Comparison of ENCODE assay signal across 8 cellular contexts in genomic region chr6:42984924-42985475, GRCh38. TPM values are rescaled to one million over a fixed set of nuclear protein-coding genes. Genes with fewer than 3 reads are reported as not detected.
DNase-seq lines count a peak whose midpoint lies in the region; ATAC-seq and TF ChIP-seq lines count a peak whose summit lies in the region.

No MANE protein-coding gene starts in this region.

- H3K36me3 Mint-ChIP-seq in chondrocyte (ENCODE audit: low read depth), result peaks cover 5% of the 10 kb centered on the region

- no peak for TF ChIP-seq CTCF in chondrocyte (IDR thresholded peaks at IDR 0.05)
- no peak for TF ChIP-seq CTCF in vagina (IDR thresholded peaks at IDR 0.05)

- H3K27me3 ChIP-seq in vagina, result no peaks in the 10 kb centered on the region

- H3K9ac ChIP-seq in ES-I3 (ENCODE audit: low read depth, low read length), result peak overlapping the region; percentile 71

- H3K27ac ChIP-seq in mesodermal cell (ENCODE audit: low read depth, low read length, severe bottlenecking), result peak overlapping the region; percentile 57
- H3K27ac ChIP-seq in vagina, result peak overlapping the region; percentile 90

- no peaks in the 10 kb centered on the region; the same call in none of the 2 replicates for H3K36me3 ChIP-seq in ES-I3 (ENCODE audit: insufficient read depth, low read length)
- H3K36me3 ChIP-seq in mesodermal cell (ENCODE audit: control insufficient read depth, insufficient read depth, low read length), result peaks cover 36% of the 10 kb centered on the region
- peaks cover 0 to 8% of the 10 kb centered on the region in 2 donors for H3K36me3 ChIP-seq in vagina

- H3K27me3 Mint-ChIP-seq in chondrocyte (ENCODE audit: low read depth), result no peaks in the 10 kb centered on the region

- 21 to 27% methylated on average over 10 to 11 of the region's 13 CpGs for WGBS in mesodermal cell (ENCODE audit: insufficient coverage in 2 of 2), 2 experiments

- intact Hi-C loops in vagina (cut with DNase I), result loop anchor here (5.0 kb wide), 1 partner anchor 67 kb away; the partner anchor contains the start of gene CUL7

- peak; percentile 51 for DNase-seq in OCI-M1 (lab: John Stamatoyannopoulos, UW)
- DNase-seq in chondrocyte (ENCODE audit: low spot score), result no peak
- no peak for DNase-seq in vagina (ENCODE audit: extremely low spot score in 2 of 2)

- H3K27ac Mint-ChIP-seq in chondrocyte (ENCODE audit: unreplicated experiment), result peak overlapping the region; percentile 78

- ATAC-seq in HG03521 (IDR thresholded peaks at IDR 0.05; ENCODE audit: unreplicated experiment), result no peak
- no peak for ATAC-seq in GM19397 (IDR thresholded peaks at IDR 0.05; ENCODE audit: unreplicated experiment)
- no peak for ATAC-seq in HG02763 (IDR thresholded peaks at IDR 0.05; ENCODE audit: unreplicated experiment)

- peaks cover 49% of the 10 kb centered on the region for H3K4me1 Mint-ChIP-seq in chondrocyte (ENCODE audit: low read depth)

- H3K4me3 ChIP-seq in mesodermal cell (ENCODE audit: extremely low read depth, insufficient read depth, low read length, poor library complexity, severe bottlenecking) (peak overlapping the region; percentile 86), vagina (peak overlapping the region; percentile 95 to 96)

- H3K9me3 Mint-ChIP-seq in chondrocyte (ENCODE audit: low read depth), result no peaks in the 10 kb centered on the region

- TF ChIP-seq POLR2A in vagina (IDR thresholded peaks at IDR 0.05), result no peak

- H3K4me3 Mint-ChIP-seq in chondrocyte (ENCODE audit: unreplicated experiment), result peak overlapping the region; percentile 86

- H3K9me3 ChIP-seq in ES-I3 (ENCODE audit: control insufficient read depth, insufficient read depth, low read length) (no peaks in the 10 kb centered on the region), mesodermal cell (ENCODE audit: control insufficient read depth, low read length) (no peaks in the 10 kb centered on the region), vagina (no peaks in the 10 kb centered on the region)

- H3K4me1 ChIP-seq in ES-I3 (ENCODE audit: insufficient read depth, low read length), result no peaks in the 10 kb centered on the region
- peaks cover 4% of the 10 kb centered on the region for H3K4me1 ChIP-seq in mesodermal cell (ENCODE audit: control insufficient read depth, insufficient read depth, low read length, poor library complexity, severe bottlenecking)
- H3K4me1 ChIP-seq in vagina, result peaks cover 62% of the 10 kb centered on the region

RNA-seq across cellular contexts. Expression of gene PPP2R5D, which starts 0.6 kb away (rescaled TPM):
- 34.0 to 40.4 TPM (median 39.3 TPM) in 3 replicates for total RNA-seq in chondrocyte
- 74.9 TPM for polyA plus RNA-seq in mesodermal cell (2013, experiment 1 of 2)
- 73.0 TPM for polyA plus RNA-seq in mesodermal cell (2013, experiment 2 of 2)
- 26.3 TPM for total RNA-seq in vagina

RNA-seq across cellular contexts. Expression of gene PEX6, which starts 6.0 kb away (rescaled TPM):
- total RNA-seq in chondrocyte, result 16.0 to 30.5 TPM (median 17.0 TPM) in 3 replicates
- 8.7 TPM for polyA plus RNA-seq in mesodermal cell (2013, experiment 1 of 2)
- 6.6 TPM for polyA plus RNA-seq in mesodermal cell (2013, experiment 2 of 2)
- 19.6 TPM for total RNA-seq in vagina

RNA-seq across cellular contexts. Expression of gene GNMT, which starts 24.4 kb away (rescaled TPM):
- total RNA-seq in chondrocyte, result 0.53 TPM in 1 of 3 replicates, not detected in the others
- polyA plus RNA-seq in mesodermal cell (2013, experiment 1 of 2), result 1.8 TPM
- polyA plus RNA-seq in mesodermal cell (2013, experiment 2 of 2), result 1.5 TPM
- total RNA-seq in vagina, result 1.5 TPM

RNA-seq across cellular contexts. Expression of gene MEA1, which starts 28.7 kb away (rescaled TPM):
- total RNA-seq in chondrocyte (71.1 to 86.2 TPM (median 71.6 TPM) in 3 replicates), vagina (40.3 TPM)
- 89.0 TPM for polyA plus RNA-seq in mesodermal cell (2013, experiment 1 of 2)
- polyA plus RNA-seq in mesodermal cell (2013, experiment 2 of 2), result 75.8 TPM

RNA-seq across cellular contexts. Expression of gene KLHDC3, which starts 29.0 kb away (rescaled TPM):
- total RNA-seq in chondrocyte, result 66.3 to 96.9 TPM (median 90.3 TPM) in 3 replicates
- 145 TPM for polyA plus RNA-seq in mesodermal cell (2013, experiment 1 of 2)
- polyA plus RNA-seq in mesodermal cell (2013, experiment 2 of 2), result 121 TPM
- 52.1 TPM for total RNA-seq in vagina
